In genomic region chr1:41467673-41468072, GRCh38 we compare ENCODE assay signal across 20 cellular contexts. TPM values are rescaled to one million over a fixed set of nuclear protein-coding genes. Genes with fewer than 3 reads are reported as not detected.
A peak's percentile ranks its signal among the peaks of the same experiment; 100 is the strongest.
DNase-seq lines count a peak whose midpoint lies in the region; ATAC-seq, FAIRE-seq and TF ChIP-seq lines count a peak whose summit lies in the region.
"Had no signal": no experiment of that assay in that cellular context is flagged by ENCODE, and none has a peak within 500 bp of the region (broad histone marks: within the 10 kb centered on the region; RNA-seq: fewer than 3 reads in every experiment).

No MANE protein-coding gene starts in this region.

- peak overlapping the region; percentile 31 for H3K27ac Mint-ChIP-seq in MCF 10A (ENCODE audit: low read depth, unreplicated experiment)
- H3K27ac Mint-ChIP-seq: CD4-positive, CD25-positive, alpha-beta regulatory T cell had no signal

- no peaks in the 10 kb centered on the region for H3K27me3 Mint-ChIP-seq in MCF 10A (ENCODE audit: insufficient read depth, unreplicated experiment)

- H2AFZ ChIP-seq in HepG2 (ENCODE audit: low read length): no peak overlapping the region

- WGBS in HepG2 (ENCODE audit: low lambda C conversion rate): 34% methylated on average over 4 of the region's 4 CpGs

- no peak for DNase-seq in MCF 10A (ENCODE audit: unreplicated experiment)
- DNase-seq in breast epithelium (ENCODE audit: low spot score in 2 of 2): no peak
- peak in 1 of 3 donors; percentile 63 for DNase-seq in Peyer's patch
- no peak for DNase-seq in left colon
- no peak for DNase-seq in COLO829 (ENCODE audit: low spot score)
- no peak for DNase-seq in HepG2 (ENCODE audit: low spot score)
- DNase-seq in germinal center (ENCODE audit: low spot score): no peak
- DNase-seq: ACHN; AML-193; CD4-positive, CD25-positive, alpha-beta regulatory T cell; GDM1; KBM-7; NCI-H1092; NCI-H2107; NCI-H774; SIG-M5 had no signal

- BruUV-seq in MCF 10A (replicated peaks; lab: Mats Ljungman, UMichigan) (no TSS peak), HepG2 (replicated peaks; lab: Mats Ljungman, UMichigan) (no TSS peak)

- H3K79me2 ChIP-seq in HepG2 (ENCODE audit: insufficient read depth, low read length): no peaks in the 10 kb centered on the region

- H3K9me3 ChIP-seq in breast epithelium: no peaks in the 10 kb centered on the region
- no peaks in the 10 kb centered on the region for H3K9me3 ChIP-seq in Peyer's patch
- H3K9me3 ChIP-seq in HepG2 (ENCODE audit: low read length): no peaks in the 10 kb centered on the region

- TF ChIP-seq EP300 in HepG2 (IDR thresholded peaks at IDR 0.05; ENCODE audit: low read depth in 2 of 2, low read length in 2 of 2) (no peak), HepG2 (CRISPR knock-in tag; IDR thresholded peaks at IDR 0.05; ENCODE audit: borderline replicate concordance) (no peak)

- no peaks in the 10 kb centered on the region for H3K27me3 ChIP-seq in breast epithelium
- no peaks in the 10 kb centered on the region for H3K27me3 ChIP-seq in Peyer's patch
- 0 out of 5 replicates have a peak, but pooled peaks cover 2 to 6% of the 10 kb centered on the region in 2 experiments for H3K27me3 ChIP-seq in HepG2 (ENCODE audit: control insufficient read depth in 1 of 2, insufficient read depth in 2 of 2, low read length in 2 of 2)

- H3K9me3 Mint-ChIP-seq in MCF 10A (ENCODE audit: unreplicated experiment): no peaks in the 10 kb centered on the region
- H3K9me3 Mint-ChIP-seq: CD4-positive, CD25-positive, alpha-beta regulatory T cell had no signal

- peaks cover 21% of the 10 kb centered on the region for H3K4me1 Mint-ChIP-seq in MCF 10A (ENCODE audit: insufficient read depth, unreplicated experiment)
- H3K4me1 Mint-ChIP-seq: CD4-positive, CD25-positive, alpha-beta regulatory T cell had no signal

- H3K27ac ChIP-seq in breast epithelium (no peak overlapping the region), Peyer's patch (peak overlapping the region in 3 of 4 donors; percentile 57 to 81 (median 80)), HepG2 (ENCODE audit: extremely low read length, insufficient read depth, low read length) (no peak overlapping the region)

- TF ChIP-seq CTCF in MCF 10A (IDR thresholded peaks at IDR 0.05; ENCODE audit: unreplicated experiment) (no peak), breast epithelium (IDR thresholded peaks at IDR 0.05) (no peak), Peyer's patch (IDR thresholded peaks at IDR 0.05) (no peak), HepG2 (CRISPR knock-in tag; IDR thresholded peaks at IDR 0.05) (no peak)

- CTCF ChIA-PET in MCF 10A (lab: Yijun Ruan, JAX): interaction anchor here (0.6 to 1.2 kb wide), 5 partner anchors 12 to 36 kb away, joined by 3 to 6 read pairs (median 3); no protein-coding TSS in a partner anchor
- CTCF ChIA-PET in HepG2 (lab: Yijun Ruan, JAX; ENCODE audit: low intra/inter-chr PET ratio, low total read pairs): no interaction called here

- TF ChIP-seq POLR2A in breast epithelium (IDR thresholded peaks at IDR 0.05): no peak
- no peak for TF ChIP-seq POLR2A in Peyer's patch (IDR thresholded peaks at IDR 0.05)
- no peak for TF ChIP-seq POLR2A in HepG2 (IDR thresholded peaks at IDR 0.05; ENCODE audit: insufficient read depth in 1 of 2, low read depth in 2 of 2, low read length in 2 of 2)

- intact Hi-C loops in MCF 10A (cut with micrococcal nuclease) (no loop called here), breast epithelium (cut with DNase I; ENCODE audit: low total_unique reads) (no loop called here), left colon (cut with DNase I, micrococcal nuclease) (no loop called here), HepG2 (cut with micrococcal nuclease; ENCODE audit: unreplicated experiment) (no loop called here)

- H3K36me3 Mint-ChIP-seq in MCF 10A (ENCODE audit: insufficient read depth, unreplicated experiment): peaks cover 10% of the 10 kb centered on the region
- H3K36me3 Mint-ChIP-seq: CD4-positive, CD25-positive, alpha-beta regulatory T cell had no signal

- ATAC-seq in left colon: peak; percentile 41
- no peak for ATAC-seq in HepG2

- TF ChIP-seq RAD21 in HepG2 (CRISPR knock-in tag; IDR thresholded peaks at IDR 0.05): no peak

- FAIRE-seq in HepG2 (lab: Jason Lieb, UNC): no peak
- FAIRE-seq: GM12891, H1 had no signal

- POLR2A ChIA-PET in MCF 10A (lab: Yijun Ruan, JAX) (interaction anchor here (0.6 to 2.0 kb wide), 4 partner anchors 12 to 1616 kb away, joined by 3 to 5 read pairs (median 3); no protein-coding TSS in a partner anchor), HepG2 (lab: Yijun Ruan, JAX) (no interaction called here)

- no peak overlapping the region for H3K4me3 ChIP-seq in breast epithelium
- H3K4me3 ChIP-seq in Peyer's patch: no peak overlapping the region
- no peak overlapping the region for H3K4me3 ChIP-seq in HepG2 (replicated peaks in 1 of 3; ENCODE audit: insufficient read depth in 1 of 3, low read depth in 2 of 3, low read length in 3 of 3)

- H3K36me3 ChIP-seq in breast epithelium: no peaks in the 10 kb centered on the region
- no peaks in the 10 kb centered on the region for H3K36me3 ChIP-seq in Peyer's patch
- H3K36me3 ChIP-seq in HepG2 (replicated peaks in 1 of 2; ENCODE audit: control insufficient read depth in 1 of 2, insufficient read depth in 2 of 2, low read length in 2 of 2): no peaks in the 10 kb centered on the region

- H3K4me2 ChIP-seq in HepG2 (ENCODE audit: low read depth, low read length): no peak overlapping the region

- in situ Hi-C loops in HepG2 (cut with HindIII; ENCODE audit: extremely low pct_ligation_motif_present, low pct_unique_long_range_greater_than_20kb): no loop called here

- H3K4me1 ChIP-seq in breast epithelium (no peaks in the 10 kb centered on the region), Peyer's patch (peaks cover 0 to 39% (median 8%) of the 10 kb centered on the region in 4 donors), HepG2 (ENCODE audit: insufficient read depth, low read length) (peaks cover 1% of the 10 kb centered on the region; the same call in 1 of the 2 replicates)

- no peaks in the 10 kb centered on the region for H4K20me1 ChIP-seq in HepG2 (ENCODE audit: insufficient read depth, low read length)

- H3K4me3 Mint-ChIP-seq in MCF 10A (ENCODE audit: unreplicated experiment): no peak overlapping the region
- H3K4me3 Mint-ChIP-seq: CD4-positive, CD25-positive, alpha-beta regulatory T cell had no signal

- H3K9ac ChIP-seq in HepG2 (ENCODE audit: insufficient read depth, low read depth, low read length): no peak overlapping the region

TF ChIP-seq in HepG2, 621 proteins besides CTCF, POLR2A, EP300 and RAD21 (continues in another document):
- TF ChIP-seq ZNF761 (CRISPR knock-in tag; conservative IDR thresholded peaks at IDR 0.05) (no peak), ZNF7 (CRISPR knock-in tag; IDR thresholded peaks at IDR 0.05) (no peak)

RNA-seq across cellular contexts. Expression of gene EDN2, which starts 16.8 kb away (rescaled TPM):
- total RNA-seq in MCF 10A (2022) (0.58 and 0.66 TPM in 2 replicates), breast epithelium (1 to 10 TPM in 2 of 3 donors, not detected in 1; 2.3 to 3.8 TPM), Peyer's patch (10 to 100 TPM in 3 of 4 donors, not detected in 1; 43.2 to 75.0 (median 49.1) TPM), left colon (10 to 100 TPM in 1 of 2 donors, 1 to 10 TPM in 1; 4.8 to 19.3 TPM), HepG2 (2016; rRNA removed; fragmentation: Illumina TruSeq; extraction: Trizol) (not detected in 2 replicates)
- not detected in 2 replicates for total RNA-seq in HepG2 (2016; cell fraction: cytosol; rRNA removed; fragmentation: Illumina TruSeq; extraction: Trizol; ENCODE audit: low read depth)
- not detected in 2 replicates for total RNA-seq in HepG2 (2016; cell fraction: insoluble cytoplasmic fraction; rRNA removed; fragmentation: Illumina TruSeq; extraction: Trizol)
- not detected in 2 replicates for total RNA-seq in HepG2 (2016; cell fraction: membrane; rRNA removed; fragmentation: Illumina TruSeq; extraction: Trizol)
- total RNA-seq in HepG2 (2016; cell fraction: nucleus; rRNA removed; fragmentation: Illumina TruSeq; extraction: Trizol): not detected in 2 replicates
- polyA plus RNA-seq in HepG2 (2011; rRNA removed): not detected in 2 replicates
- not detected in 2 replicates for polyA plus RNA-seq in HepG2 (2011; cell fraction: cytosol; rRNA removed)
- not detected in 2 replicates for polyA plus RNA-seq in HepG2 (2011; cell fraction: nucleus; rRNA removed)
- not detected in 2 replicates for polyA plus RNA-seq in HepG2 (2012)
- not detected in 2 replicates for polyA plus RNA-seq in HepG2 (2016; cell fraction: cytosol; fragmentation: Illumina TruSeq; extraction: Trizol; ENCODE audit: low read depth)
- polyA plus RNA-seq in HepG2 (2016; cell fraction: insoluble cytoplasmic fraction; fragmentation: Illumina TruSeq; extraction: Trizol; ENCODE audit: low read depth): not detected in 2 replicates
- not detected in 2 replicates for polyA plus RNA-seq in HepG2 (2016; cell fraction: membrane; fragmentation: Illumina TruSeq; extraction: Trizol; ENCODE audit: low read depth)
- polyA plus RNA-seq in HepG2 (2016; cell fraction: nucleus; fragmentation: Illumina TruSeq; extraction: Trizol; ENCODE audit: insufficient read depth, low read depth): not detected in 2 replicates
- polyA minus RNA-seq in HepG2 (2011; rRNA and poly(A)+ RNA removed; ENCODE audit: low replicate concordance): 1.1 TPM in 1 of 2 replicates, not detected in the other
- not detected in 2 replicates for polyA minus RNA-seq in HepG2 (2011; cell fraction: cytosol; rRNA and poly(A)+ RNA removed)
- polyA minus RNA-seq in HepG2 (2011; cell fraction: nucleus; rRNA and poly(A)+ RNA removed): not detected in 2 replicates
- total RNA-seq: M059J; T-helper 2 cell treated with Interferon-gamma antibody and Interleukin-4, amounts not matched to agents 100 ng/mL and 5 ng/mL, for 36 hours had no signal
- polyA plus RNA-seq: CD4-positive, CD25-positive, alpha-beta regulatory T cell had no signal

Comparison
In these comparisons a context has a peak if more than half of its experiments do, and no peak if none do; other contexts are left out.
1. H3K27ac ChIP-seq: peak in Peyer's patch (3 of 4); none in breast epithelium (0 of 2) and HepG2 (single experiment).